Comparison of ENCODE assay signal across 8 cellular contexts in the genomic region with DNA sequence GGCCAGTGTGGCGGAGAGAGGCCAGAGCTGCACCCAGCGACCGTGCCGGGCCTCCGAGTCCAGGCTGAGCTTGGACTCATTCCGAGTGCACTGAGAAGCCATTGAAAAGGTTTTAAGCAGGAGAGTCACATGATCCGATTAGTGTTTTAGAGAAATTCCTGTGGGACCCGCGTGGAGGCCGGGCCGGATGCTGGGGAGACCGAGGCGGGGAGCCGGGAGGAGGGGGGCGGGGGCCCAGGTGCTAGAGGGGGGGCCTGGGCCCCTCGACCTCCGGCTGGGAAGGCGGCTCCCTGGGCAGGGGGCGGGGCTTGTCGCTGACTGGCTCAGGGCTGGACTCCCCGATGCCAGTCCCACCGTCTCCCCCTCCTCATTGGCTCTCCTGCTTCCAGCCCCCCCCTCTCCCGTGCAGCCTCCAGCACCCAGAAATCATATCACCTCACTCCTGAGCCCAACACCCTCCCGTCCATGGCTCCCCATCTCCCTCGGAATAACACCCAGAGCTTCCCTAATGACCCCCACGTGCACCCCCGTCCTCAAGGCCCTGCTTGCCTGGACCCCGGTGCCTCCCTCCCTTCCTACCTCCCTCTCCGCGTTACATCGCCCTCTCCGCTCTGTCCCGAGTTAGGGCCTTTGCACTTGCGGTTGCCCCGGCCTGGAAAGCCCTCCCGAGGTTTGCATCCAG. TPM values are rescaled to one million over a fixed set of nuclear protein-coding genes. Genes with fewer than 3 reads are reported as not detected.
DNase-seq lines count a peak whose midpoint lies in the region; ATAC-seq and TF ChIP-seq lines count a peak whose summit lies in the region.

No MANE protein-coding gene starts in this region.

- TF ChIP-seq POLR2A in GM18505 (IDR thresholded peaks at IDR 0.05; ENCODE audit: borderline replicate concordance, extremely low read depth, insufficient read depth, insufficient read length), result no peak

- peaks cover 37% of the 10 kb centered on the region for H3K4me1 Mint-ChIP-seq in activated T-cell treated with anti-CD3 and anti-CD28 coated beads, Interleukin-2, amount 50 U/mL, for 24 hours (ENCODE audit: low read depth)
- peaks cover 35 to 40% (median 35%) of the 10 kb centered on the region in 3 donors for H3K4me1 Mint-ChIP-seq in naive B cell

- no peaks in the 10 kb centered on the region for H3K9me3 Mint-ChIP-seq in activated T-cell treated with anti-CD3 and anti-CD28 coated beads, Interleukin-2, amount 50 U/mL, for 24 hours
- H3K9me3 Mint-ChIP-seq in naive B cell, result no peaks in the 10 kb centered on the region

- peak overlapping the region; percentile 54 for H3K4me3 Mint-ChIP-seq in activated T-cell treated with anti-CD3 and anti-CD28 coated beads, Interleukin-2, amount 50 U/mL, for 24 hours
- H3K4me3 Mint-ChIP-seq in naive B cell, result peak overlapping the region; percentile 61 to 94 (median 90)

- peaks cover 36% of the 10 kb centered on the region for H3F3A ChIP-seq in DOHH2 (ENCODE audit: control insufficient read depth, insufficient read depth)

- peak overlapping the region; percentile 4 for H3K27ac Mint-ChIP-seq in activated T-cell treated with anti-CD3 and anti-CD28 coated beads, Interleukin-2, amount 50 U/mL, for 24 hours
- peak overlapping the region in 4 of 6 donors; percentile 59 to 79 (median 64) for H3K27ac Mint-ChIP-seq in naive B cell

- TF ChIP-seq CTCF in DOHH2 (IDR thresholded peaks at IDR 0.05; ENCODE audit: low read depth, low read length, poor library complexity, severe bottlenecking), result no peak
- TF ChIP-seq CTCF in fibroblast of lung (conservative IDR thresholded peaks at IDR 0.05 in 1 of 2, IDR thresholded peaks at IDR 0.05 in 1 of 2; ENCODE audit: low read depth in 1 of 2, low read length in 2 of 2), result no peak

- no peaks in the 10 kb centered on the region for H3K27me3 Mint-ChIP-seq in activated T-cell treated with anti-CD3 and anti-CD28 coated beads, Interleukin-2, amount 50 U/mL, for 24 hours
- no peaks in the 10 kb centered on the region for H3K27me3 Mint-ChIP-seq in naive B cell

- H3K36me3 ChIP-seq in DOHH2 (ENCODE audit: control insufficient read depth, low read length), result no peaks in the 10 kb centered on the region
- no peaks in the 10 kb centered on the region for H3K36me3 ChIP-seq in fibroblast of lung (ENCODE audit: control insufficient read depth, insufficient read depth, low read length)
- H3K36me3 ChIP-seq in thymus (ENCODE audit: control insufficient read depth, insufficient read depth), result no peaks in the 10 kb centered on the region

- no peaks in the 10 kb centered on the region for H3K9me2 ChIP-seq in DOHH2 (replicated peaks; ENCODE audit: control insufficient read depth, low read length)

- H2AFZ ChIP-seq in fibroblast of lung (ENCODE audit: low read length), result peak overlapping the region; percentile 63

- 5% methylated on average over 36 of the region's 36 CpGs for WGBS in thymus

- H3K27me3 ChIP-seq in DOHH2 (ENCODE audit: control insufficient read depth, low read length) (no peaks in the 10 kb centered on the region), fibroblast of lung (ENCODE audit: control insufficient read depth, insufficient read depth, low read length) (no peaks in the 10 kb centered on the region), thymus (ENCODE audit: control insufficient read depth, insufficient read depth) (peaks cover 4% of the 10 kb centered on the region)

- peak; percentile 63 for DNase-seq in NCI-H2107 (lab: John Stamatoyannopoulos, UW)
- DNase-seq in activated T-cell treated with anti-CD3 and anti-CD28 coated beads, Interleukin-2, amount 50 U/mL, for 24 hours, result peak; percentile 78
- peak; percentile 50 to 82 for DNase-seq in fibroblast of lung (ENCODE audit: low read depth in 2 of 2)
- DNase-seq in naive B cell, result peak; percentile 44
- DNase-seq in SKM-1 (lab: John Stamatoyannopoulos, UW; ENCODE audit: unreplicated experiment), result no peak

- peak overlapping the region; percentile 54 for H3K27ac ChIP-seq in DOHH2 (ENCODE audit: low read depth, low read length)
- H3K27ac ChIP-seq in fibroblast of lung (ENCODE audit: insufficient read depth, low read length), result no peak overlapping the region
- peak overlapping the region; percentile 69 for H3K27ac ChIP-seq in thymus (ENCODE audit: low read depth)

- H3K79me2 ChIP-seq in DOHH2 (ENCODE audit: control insufficient read depth, low read length) (peaks cover 4% of the 10 kb centered on the region), fibroblast of lung (ENCODE audit: control insufficient read depth, insufficient read depth, low read length) (no peaks in the 10 kb centered on the region)

- H3K4me2 ChIP-seq in DOHH2 (ENCODE audit: low read length) (peak overlapping the region; percentile 87), fibroblast of lung (ENCODE audit: extremely low read depth, insufficient read depth, low read length) (peak overlapping the region; percentile 69)

- H3K9me3 ChIP-seq in DOHH2 (ENCODE audit: control insufficient read depth, insufficient read depth, low read length) (no peaks in the 10 kb centered on the region), fibroblast of lung (ENCODE audit: control insufficient read depth, insufficient read depth, low read depth, low read length) (no peaks in the 10 kb centered on the region), thymus (ENCODE audit: control insufficient read depth) (no peaks in the 10 kb centered on the region)

- H3K4me1 ChIP-seq in DOHH2 (ENCODE audit: control insufficient read depth, low read length) (peaks cover 41% of the 10 kb centered on the region), fibroblast of lung (ENCODE audit: control insufficient read depth, extremely low read depth, insufficient read depth, low read length) (peaks cover 12% of the 10 kb centered on the region), thymus (ENCODE audit: control insufficient read depth, insufficient read depth, low read length) (peaks cover 19% of the 10 kb centered on the region)

- no peaks in the 10 kb centered on the region for H3K36me3 Mint-ChIP-seq in activated T-cell treated with anti-CD3 and anti-CD28 coated beads, Interleukin-2, amount 50 U/mL, for 24 hours (ENCODE audit: low read depth)
- H3K36me3 Mint-ChIP-seq in naive B cell, result no peaks in the 10 kb centered on the region

- no peak overlapping the region for H3K9ac ChIP-seq in fibroblast of lung (ENCODE audit: insufficient read depth, low read length)

- H3K4me3 ChIP-seq in DOHH2 (ENCODE audit: low read length), result peak overlapping the region; percentile 86
- H3K4me3 ChIP-seq in fibroblast of lung (replicated peaks in 1 of 4; ENCODE audit: control extremely low read depth in 1 of 4, insufficient read depth in 1 of 4, low read depth in 3 of 4, low read length in 4 of 4), result peak overlapping the region in 2 of 4 experiments; percentile 39 to 42
- H3K4me3 ChIP-seq in thymus (ENCODE audit: low read length), result peak overlapping the region; percentile 30

- H4K20me1 ChIP-seq in DOHH2 (ENCODE audit: control insufficient read depth, insufficient read depth, low read depth, low read length), result no peaks in the 10 kb centered on the region
- H4K20me1 ChIP-seq in fibroblast of lung (ENCODE audit: control insufficient read depth, extremely low read depth, insufficient read depth, low read length), result no peaks in the 10 kb centered on the region

- ATAC-seq in naive B cell (ENCODE audit: low read depth in 2 of 2) (peak; percentile 15 to 31), GM18505 (IDR thresholded peaks at IDR 0.05; ENCODE audit: unreplicated experiment) (no peak)

RNA-seq across cellular contexts. Expression of a gene that starts 5.2 kb away (rescaled TPM):
- total RNA-seq in fibroblast of lung, result 3.3 and 5.4 TPM in 2 replicates
- polyA plus RNA-seq in fibroblast of lung (4.2 and 5.0 TPM in 2 replicates), naive B cell (ENCODE audit: low read depth in 6 of 6) (under 1 TPM; 0.13 to 0.85 (median 0.40) TPM), thymus (5.5 TPM)
- 7.6 and 8.4 TPM in 2 replicates for polyA plus RNA-seq in fibroblast of lung (2012)
- polyA minus RNA-seq in fibroblast of lung (ENCODE audit: low replicate concordance), result 19.2 and 29.3 TPM in 2 replicates

RNA-seq across cellular contexts. Expression of a gene that starts 13.5 kb away (rescaled TPM):
- total RNA-seq in fibroblast of lung, result 2.3 TPM in 2 replicates
- polyA plus RNA-seq in fibroblast of lung (1.8 and 2.7 TPM in 2 replicates), naive B cell (ENCODE audit: low read depth in 6 of 6) (1 to 10 TPM; 2.3 to 5.2 (median 3.2) TPM), thymus (11.9 TPM)
- 5.8 and 7.3 TPM in 2 replicates for polyA plus RNA-seq in fibroblast of lung (2012)
- polyA minus RNA-seq in fibroblast of lung (ENCODE audit: low replicate concordance), result 4.6 and 12.7 TPM in 2 replicates

RNA-seq across cellular contexts. Expression of a gene that starts 14.3 kb away (rescaled TPM):
- total RNA-seq in fibroblast of lung, result 13.4 and 16.8 TPM in 2 replicates
- polyA plus RNA-seq in fibroblast of lung (2.4 and 2.6 TPM in 2 replicates), naive B cell (ENCODE audit: low read depth in 6 of 6) (10 to 100 TPM; 25.1 to 42.1 (median 37.1) TPM), thymus (25.0 TPM)
- polyA plus RNA-seq in fibroblast of lung (2012), result 7.4 and 8.6 TPM in 2 replicates
- 0.96 and 1.8 TPM in 2 replicates for polyA minus RNA-seq in fibroblast of lung (ENCODE audit: low replicate concordance)

RNA-seq across cellular contexts. Expression of a gene that starts 19.6 kb away (rescaled TPM):
- total RNA-seq in fibroblast of lung, result 0.51 and 1.2 TPM in 2 replicates
- polyA plus RNA-seq in fibroblast of lung (1.2 TPM in 2 replicates), naive B cell (ENCODE audit: low read depth in 6 of 6) (under 1 TPM in 4 of 6 donors, not detected in 2; 0.12 to 0.60 (median 0.18) TPM), thymus (7.2 TPM)
- 5.1 and 6.0 TPM in 2 replicates for polyA plus RNA-seq in fibroblast of lung (2012)
- 1.7 and 3.3 TPM in 2 replicates for polyA minus RNA-seq in fibroblast of lung (ENCODE audit: low replicate concordance)

RNA-seq across cellular contexts. Expression of a gene that starts 38.6 kb away (rescaled TPM):
- 4.6 and 5.6 TPM in 2 replicates for total RNA-seq in fibroblast of lung
- polyA plus RNA-seq in fibroblast of lung (1.6 and 2.0 TPM in 2 replicates), naive B cell (ENCODE audit: low read depth in 6 of 6) (1 to 10 TPM in 4 of 6 donors, under 1 TPM in 1, not detected in 1; 0.95 to 3.5 (median 2.7) TPM), thymus (5.4 TPM)
- polyA plus RNA-seq in fibroblast of lung (2012), result 4.9 and 5.5 TPM in 2 replicates
- 4.9 and 5.3 TPM in 2 replicates for polyA minus RNA-seq in fibroblast of lung (ENCODE audit: low replicate concordance)
